7 cellular contexts compared by ENCODE assay signal in the genomic region with DNA sequence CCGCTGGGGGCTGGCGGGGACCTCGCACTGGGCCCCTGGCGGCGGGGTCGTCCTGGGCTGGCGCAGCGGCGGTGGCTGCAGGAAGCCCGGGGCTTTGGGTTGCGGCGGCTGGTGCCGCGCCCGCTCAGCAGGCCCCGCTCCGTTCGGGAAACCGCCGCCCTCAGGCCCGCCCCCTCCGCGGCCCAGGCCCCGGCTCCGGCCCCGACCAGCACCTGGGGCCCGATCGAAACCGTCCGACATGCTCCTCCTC. TPM values are rescaled to one million over a fixed set of nuclear protein-coding genes. Genes with fewer than 3 reads are reported as not detected.
DNase-seq lines count a peak whose midpoint lies in the region; ATAC-seq and TF ChIP-seq lines count a peak whose summit lies in the region.
"Not testable (repeated sequence)": the region's sequence is repeated elsewhere in the genome, so short reads cannot be mapped to it uniquely, and the experiment has no call there.

No MANE protein-coding gene starts in this region.

- peak overlapping the region; percentile 97 for H3K4me3 ChIP-seq in HUES64 (ENCODE audit: low read length)
- H3K4me3 ChIP-seq in psoas muscle = peak overlapping the region; percentile 93

- peak overlapping the region; percentile 96 for H3K27ac ChIP-seq in HUES64 (ENCODE audit: low read depth, low read length)
- H3K27ac ChIP-seq in layer of hippocampus (ENCODE audit: low read depth, low read length) = peak overlapping the region; percentile 84
- peak overlapping the region; percentile 98 for H3K27ac ChIP-seq in psoas muscle

- H3K4me1 ChIP-seq in HUES64 (ENCODE audit: insufficient read depth, low read length) (peaks cover 27% of the 10 kb centered on the region; the same call in 1 of the 2 replicates), psoas muscle (peaks cover 38% of the 10 kb centered on the region)

- peaks cover 17% of the 10 kb centered on the region for H3K4me1 Mint-ChIP-seq in activated CD8-positive, alpha-beta T cell treated with anti-CD3 and anti-CD28 coated beads for 36 hours (ENCODE audit: low read depth)
- H3K4me1 Mint-ChIP-seq in effector memory CD8-positive, alpha-beta T cell (ENCODE audit: low read depth in 2 of 2) = peaks cover 8 to 20% of the 10 kb centered on the region in 2 donors

- intact Hi-C loops in activated CD8-positive, alpha-beta T cell treated with anti-CD3 and anti-CD28 coated beads for 36 hours (cut with micrococcal nuclease) = loop anchor here (2.0 to 5.0 kb wide), 2 partner anchors 46 to 72 kb away; partner anchors contain the start of gene NNT
- intact Hi-C loops in psoas muscle (cut with DNase I) = loop anchor here (2.0 kb wide), 2 partner anchors 42 to 46 kb away; partner anchors contain the start of gene NNT (in 1 of the 2)

- not testable (repeated sequence) for H3K27me3 Mint-ChIP-seq in activated CD8-positive, alpha-beta T cell treated with anti-CD3 and anti-CD28 coated beads for 36 hours
- peaks cover 0 to 17% of the 10 kb centered on the region in 2 donors for H3K27me3 Mint-ChIP-seq in effector memory CD8-positive, alpha-beta T cell

- ATAC-seq in GM18909 (IDR thresholded peaks at IDR 0.05; ENCODE audit: poor library complexity, unreplicated experiment) = peak; percentile 92
- peak; percentile 91 for ATAC-seq in HG02610 (IDR thresholded peaks at IDR 0.05; ENCODE audit: unreplicated experiment)
- ATAC-seq in activated CD8-positive, alpha-beta T cell treated with anti-CD3 and anti-CD28 coated beads for 36 hours; psoas muscle: not testable (repeated sequence)
- ATAC-seq in effector memory CD8-positive, alpha-beta T cell (replicated peaks) = peak; percentile 75

- H3K36me3 ChIP-seq in HUES64 (ENCODE audit: insufficient read depth, low read length) (peaks cover 41% of the 10 kb centered on the region), psoas muscle (ENCODE audit: insufficient read depth in 1 of 2, low read depth in 1 of 2) (peaks cover 3 to 39% of the 10 kb centered on the region in 2 donors)

- WGBS in HUES64 = 0% methylated on average over 26 of the region's 30 CpGs
- WGBS in psoas muscle, 3 donors = 1 to 3% (median 1%) methylated on average over 13 to 30 of the region's 30 CpGs

- not testable (repeated sequence) for H3K27me3 ChIP-seq in HUES64 (ENCODE audit: insufficient read depth, low read length); layer of hippocampus (ENCODE audit: control insufficient read depth, insufficient read depth, low read length); psoas muscle (ENCODE audit: insufficient read depth in 3 of 3, low read length in 2 of 3)

- TF ChIP-seq CTCF in activated CD8-positive, alpha-beta T cell treated with anti-CD3 and anti-CD28 coated beads for 36 hours (IDR thresholded peaks at IDR 0.05); psoas muscle (IDR thresholded peaks at IDR 0.05): not testable (repeated sequence)

- CTCF ChIA-PET in activated CD8-positive, alpha-beta T cell treated with anti-CD3 and anti-CD28 coated beads for 36 hours (lab: Charles Lee) = interaction anchor here (3.6 kb wide), 1 partner anchor 15 kb away, joined by 16 read pairs; no protein-coding TSS in a partner anchor

- POLR2A ChIA-PET in activated CD8-positive, alpha-beta T cell treated with anti-CD3 and anti-CD28 coated beads for 36 hours (lab: Charles Lee) = interaction anchor here (0.7 to 3.1 kb wide), 6 partner anchors 12 to 73 kb away, joined by 3 to 14 read pairs (median 6); partner anchors contain the start of genes C5orf34, NNT and TMEM267

- not testable (repeated sequence) for H3K27ac Mint-ChIP-seq in activated CD8-positive, alpha-beta T cell treated with anti-CD3 and anti-CD28 coated beads for 36 hours
- H3K27ac Mint-ChIP-seq in effector memory CD8-positive, alpha-beta T cell = peak overlapping the region in 1 of 2 donors; percentile 92

- H3K9me3 ChIP-seq in HUES64 (ENCODE audit: insufficient read depth, low read depth, low read length); psoas muscle: not testable (repeated sequence)

- not testable (repeated sequence) for H3K9me3 Mint-ChIP-seq in activated CD8-positive, alpha-beta T cell treated with anti-CD3 and anti-CD28 coated beads for 36 hours; effector memory CD8-positive, alpha-beta T cell

- peak overlapping the region; percentile 99 for H3K9ac ChIP-seq in HUES64 (ENCODE audit: low read depth, low read length)

- DNase-seq in activated CD8-positive, alpha-beta T cell treated with anti-CD3 and anti-CD28 coated beads for 36 hours; effector memory CD8-positive, alpha-beta T cell; psoas muscle: not testable (repeated sequence)

- H3K36me3 Mint-ChIP-seq in activated CD8-positive, alpha-beta T cell treated with anti-CD3 and anti-CD28 coated beads for 36 hours (ENCODE audit: low read depth) = not testable (repeated sequence)
- H3K36me3 Mint-ChIP-seq in effector memory CD8-positive, alpha-beta T cell (ENCODE audit: insufficient read depth) = peaks cover 12% of the 10 kb centered on the region

- peak overlapping the region; percentile 87 for H3K4me3 Mint-ChIP-seq in activated CD8-positive, alpha-beta T cell treated with anti-CD3 and anti-CD28 coated beads for 36 hours
- peak overlapping the region in 1 of 2 donors; percentile 88 for H3K4me3 Mint-ChIP-seq in effector memory CD8-positive, alpha-beta T cell

RNA-seq across cellular contexts. Expression of gene PAIP1, which starts 0.3 kb away (rescaled TPM):
- polyA plus RNA-seq in HUES64 (2013, experiment 1 of 2) = 92.3 TPM
- polyA plus RNA-seq in HUES64 (2013, experiment 2 of 2) = 110 TPM
- 10 to 100 TPM; 43.6 to 44.6 TPM for total RNA-seq in activated CD8-positive, alpha-beta T cell treated with anti-CD3 and anti-CD28 coated beads for 36 hours
- total RNA-seq in psoas muscle = 100 to 1,000 TPM; 125 to 143 (median 142) TPM
- 100 to 1,000 TPM in 2 of 3 donors, 10 to 100 TPM in 1; 99.6 to 202 (median 123) TPM for polyA plus RNA-seq in psoas muscle

RNA-seq across cellular contexts. Expression of gene C5orf34, which starts 41.6 kb away (rescaled TPM):
- polyA plus RNA-seq in HUES64 (2013, experiment 1 of 2) = 9.2 TPM
- polyA plus RNA-seq in HUES64 (2013, experiment 2 of 2) = 10.6 TPM
- 10 to 100 TPM in 1 of 2 experiments, 1 to 10 TPM in 1; 9.1 to 10.5 TPM for total RNA-seq in activated CD8-positive, alpha-beta T cell treated with anti-CD3 and anti-CD28 coated beads for 36 hours
- 1 to 10 TPM in 1 of 4 donors, under 1 TPM in 3; 0.53 to 1.2 (median 0.64) TPM for total RNA-seq in psoas muscle
- polyA plus RNA-seq in psoas muscle = under 1 TPM; 0.10 to 0.85 (median 0.49) TPM

RNA-seq across cellular contexts. Expression of gene NNT, which starts 46.4 kb away (rescaled TPM):
- polyA plus RNA-seq in HUES64 (2013, experiment 1 of 2) = 11.8 TPM
- 16.0 TPM for polyA plus RNA-seq in HUES64 (2013, experiment 2 of 2)
- total RNA-seq in activated CD8-positive, alpha-beta T cell treated with anti-CD3 and anti-CD28 coated beads for 36 hours = 10 to 100 TPM; 72.0 to 78.4 TPM
- 100 to 1,000 TPM; 216 to 442 (median 312) TPM for total RNA-seq in psoas muscle
- 100 to 1,000 TPM; 108 to 171 (median 123) TPM for polyA plus RNA-seq in psoas muscle

Comparison
In these comparisons a context has a peak if more than half of its experiments do, and no peak if none do; other contexts are left out.
1. RNA of gene C5orf34, which starts 41.6 kb away (total RNA-seq): 9.1 to 10.5 TPM in activated CD8-positive, alpha-beta T cell treated with anti-CD3 and anti-CD28 coated beads for 36 hours; 0.53 to 1.2 TPM in psoas muscle; every median in the first group is over 4 times any median in the second.
2. Peak in every context shown above with its lines, with median percentiles within 50 percentile points of each other: H3K27ac ChIP-seq.